ENCODE assay signal across 20 cellular contexts in genomic region chr1:119374208-119374877, GRCh38. TPM values are rescaled to one million over a fixed set of nuclear protein-coding genes. Genes with fewer than 3 reads are reported as not detected.
DNase-seq lines count a peak whose midpoint lies in the region; ATAC-seq, FAIRE-seq and TF ChIP-seq lines count a peak whose summit lies in the region.
"Had no signal": no experiment of that assay in that cellular context is flagged by ENCODE, and none has a peak within 500 bp of the region (broad histone marks: within the 10 kb centered on the region; RNA-seq: fewer than 3 reads in every experiment).

No MANE protein-coding gene starts in this region.

- no peaks in the 10 kb centered on the region for H3K9me3 ChIP-seq in astrocyte (ENCODE audit: insufficient read depth, low read depth, low read length)
- no peaks in the 10 kb centered on the region for H3K9me3 ChIP-seq in small intestine (ENCODE audit: control insufficient read depth, low read depth)
- H3K9me3 ChIP-seq: tibial nerve had no signal

- peak; percentile 62 to 64 for ATAC-seq in activated T-cell treated with anti-CD3 and anti-CD28 coated beads, Interleukin-2, amount 50 U/mL, for 4 hours
- ATAC-seq in HG03520 (IDR thresholded peaks at IDR 0.05; ENCODE audit: unreplicated experiment): no peak
- ATAC-seq: left ventricle myocardium superior had no signal

- H3K27me3 ChIP-seq in astrocyte (ENCODE audit: insufficient read depth, low read length): peaks cover 7% of the 10 kb centered on the region
- no peaks in the 10 kb centered on the region for H3K27me3 ChIP-seq in small intestine (ENCODE audit: control insufficient read depth in 2 of 2, insufficient read depth in 2 of 2, low read length in 2 of 2)
- H3K27me3 ChIP-seq: tibial nerve had no signal

- H3K9ac ChIP-seq in astrocyte (ENCODE audit: low read length): no peak overlapping the region
- H3K9ac ChIP-seq: GM23248 had no signal

- no peak for TF ChIP-seq CTCF in astrocyte (IDR thresholded peaks at IDR 0.05; ENCODE audit: insufficient read depth, low read depth, low read length)

- H4K20me1 ChIP-seq in astrocyte (ENCODE audit: insufficient read depth, low read length): no peaks in the 10 kb centered on the region

- H3K27me3 Mint-ChIP-seq in activated T-cell treated with anti-CD3 and anti-CD28 coated beads, Interleukin-2, amount 50 U/mL, for 4 hours (ENCODE audit: low read depth): peaks cover 4% of the 10 kb centered on the region
- peaks cover 8% of the 10 kb centered on the region for H3K27me3 Mint-ChIP-seq in astrocyte (ENCODE audit: low read depth, unreplicated experiment)

- 4 to 40% (median 17%) methylated on average over 4 of the region's 4 CpGs for WGBS in small intestine, 3 donors

- H3K27ac Mint-ChIP-seq in astrocyte (ENCODE audit: unreplicated experiment): peak overlapping the region; percentile 56
- H3K27ac Mint-ChIP-seq: CD4-positive, alpha-beta T cell; stimulated activated effector memory CD8-positive, alpha-beta T cell treated with anti-CD3 and anti-CD28 coated beads, Interleukin-12 subunit alpha, Interleukin-12 subunit beta, amount 100 ng/mL, for 72 hours had no signal

- peaks cover 4% of the 10 kb centered on the region for H3K9me3 Mint-ChIP-seq in activated T-cell treated with anti-CD3 and anti-CD28 coated beads, Interleukin-2, amount 50 U/mL, for 4 hours
- H3K9me3 Mint-ChIP-seq in astrocyte (ENCODE audit: unreplicated experiment): no peaks in the 10 kb centered on the region

- no peaks in the 10 kb centered on the region for H3K79me2 ChIP-seq in astrocyte (ENCODE audit: insufficient read depth, low read length)

- FAIRE-seq in astrocyte (lab: Jason Lieb, UNC) (no peak), small intestine (lab: Jason Lieb, UNC) (no peak)

- H3K36me3 Mint-ChIP-seq in activated T-cell treated with anti-CD3 and anti-CD28 coated beads, Interleukin-2, amount 50 U/mL, for 4 hours (ENCODE audit: insufficient read depth): no peaks in the 10 kb centered on the region
- H3K36me3 Mint-ChIP-seq in astrocyte (ENCODE audit: low read depth, unreplicated experiment): no peaks in the 10 kb centered on the region
- H3K36me3 Mint-ChIP-seq: stimulated activated effector memory CD8-positive, alpha-beta T cell treated with anti-CD3 and anti-CD28 coated beads, Interleukin-12 subunit alpha, Interleukin-12 subunit beta, amount 100 ng/mL, for 72 hours had no signal

- H3K4me1 ChIP-seq in astrocyte (ENCODE audit: insufficient read depth, low read length): no peaks in the 10 kb centered on the region
- H3K4me1 ChIP-seq in small intestine (ENCODE audit: control insufficient read depth in 2 of 2, insufficient read depth in 1 of 2, low read depth in 1 of 2, low read length in 1 of 2): peaks cover 0 to 4% of the 10 kb centered on the region in 2 donors
- H3K4me1 ChIP-seq: tibial nerve had no signal

- H3K27ac ChIP-seq in astrocyte (ENCODE audit: low read depth, low read length): no peak overlapping the region
- H3K27ac ChIP-seq in small intestine (ENCODE audit: low read depth in 1 of 2, low read length in 1 of 2): no peak overlapping the region
- H3K27ac ChIP-seq: GM23248, SK-N-MC, tibial nerve had no signal

- H2AFZ ChIP-seq in astrocyte (ENCODE audit: low read depth, low read length): no peak overlapping the region
- H2AFZ ChIP-seq: GM23248 had no signal

- H3K36me3 ChIP-seq in astrocyte (ENCODE audit: insufficient read depth, low read length): no peaks in the 10 kb centered on the region
- H3K36me3 ChIP-seq in small intestine (ENCODE audit: control insufficient read depth in 2 of 2, insufficient read depth in 2 of 2, low read length in 2 of 2): no peaks in the 10 kb centered on the region
- H3K36me3 ChIP-seq: tibial nerve had no signal

- H3K4me3 Mint-ChIP-seq in activated T-cell treated with anti-CD3 and anti-CD28 coated beads, Interleukin-2, amount 50 U/mL, for 4 hours: no peak overlapping the region
- H3K4me3 Mint-ChIP-seq in astrocyte (ENCODE audit: unreplicated experiment): no peak overlapping the region
- H3K4me3 Mint-ChIP-seq: CD4-positive, alpha-beta T cell; stimulated activated effector memory CD8-positive, alpha-beta T cell treated with anti-CD3 and anti-CD28 coated beads, Interleukin-12 subunit alpha, Interleukin-12 subunit beta, amount 100 ng/mL, for 72 hours had no signal

- no peak overlapping the region for H3K4me2 ChIP-seq in astrocyte (ENCODE audit: low read length)

- no peaks in the 10 kb centered on the region for H3K4me1 Mint-ChIP-seq in activated T-cell treated with anti-CD3 and anti-CD28 coated beads, Interleukin-2, amount 50 U/mL, for 4 hours (ENCODE audit: low read depth)
- peaks cover 24% of the 10 kb centered on the region for H3K4me1 Mint-ChIP-seq in astrocyte (ENCODE audit: low read depth, unreplicated experiment)
- H3K4me1 Mint-ChIP-seq: stimulated activated effector memory CD8-positive, alpha-beta T cell treated with anti-CD3 and anti-CD28 coated beads, Interleukin-12 subunit alpha, Interleukin-12 subunit beta, amount 100 ng/mL, for 72 hours had no signal

- no peak overlapping the region for H3K4me3 ChIP-seq in astrocyte (ENCODE audit: insufficient read depth, low read depth, low read length)
- H3K4me3 ChIP-seq in small intestine (ENCODE audit: low read depth in 1 of 2, low read length in 2 of 2): no peak overlapping the region
- H3K4me3 ChIP-seq: GM23248, SK-N-MC, tibial nerve had no signal

- no peak for DNase-seq in activated T-cell treated with anti-CD3 and anti-CD28 coated beads, Interleukin-2, amount 50 U/mL, for 4 hours
- DNase-seq in activated T-cell treated with anti-CD3 and anti-CD28 coated beads, Interleukin-2, amount 50 U/mL, for 48 hours: no peak
- DNase-seq in HT1080 (ENCODE audit: low read depth) (peak; percentile 6), astrocyte (ENCODE audit: low read depth) (peak; percentile 1), small intestine (peak; percentile 69), NCI-H510A (lab: John Stamatoyannopoulos, UW) (no peak), DMS 273 (lab: John Stamatoyannopoulos, UW; ENCODE audit: unreplicated experiment) (no peak)
- DNase-seq: ACHN; activated CD4-positive, alpha-beta T cell treated with anti-CD3 and anti-CD28 coated beads, Interleukin-2, amount 50 U/mL, for 1 hour; CD4-positive, alpha-beta T cell; Karpas-422; left ventricle myocardium superior; NCI-H1417 had no signal

RNA-seq across cellular contexts. Expression of gene HAO2, which starts 5.8 kb away (rescaled TPM):
- total RNA-seq in activated T-cell treated with anti-CD3 and anti-CD28 coated beads, Interleukin-2, amount 50 U/mL, for 4 hours: not detected
- not detected in 2 replicates for total RNA-seq in HT1080 (2014; rRNA removed; shearing (Covaris generic))
- polyA plus RNA-seq in HT1080 (2015; cell fraction: cytosol; rRNA removed): not detected in 2 replicates
- polyA plus RNA-seq in HT1080 (2015; cell fraction: nucleus; rRNA removed): not detected in 2 replicates
- not detected in 2 replicates for total RNA-seq in astrocyte
- under 1 TPM in 1 of 3 donors, not detected in 2; 0.04 TPM for polyA plus RNA-seq in small intestine
- total RNA-seq: CD4-positive, alpha-beta T cell; cerebellum; GM23248; left ventricle myocardium superior; tibial nerve had no signal
- polyA plus RNA-seq: adipose tissue, GM23248 had no signal

RNA-seq across cellular contexts. Expression of gene HSD3B2, which starts 40.6 kb away (rescaled TPM):
- under 1 TPM; 0.41 to 0.98 (median 0.48) TPM for total RNA-seq in activated T-cell treated with anti-CD3 and anti-CD28 coated beads, Interleukin-2, amount 50 U/mL, for 4 hours
- total RNA-seq in HT1080 (2014; rRNA removed; shearing (Covaris generic)): not detected in 2 replicates
- polyA plus RNA-seq in HT1080 (2015; cell fraction: cytosol; rRNA removed): not detected in 2 replicates
- polyA plus RNA-seq in HT1080 (2015; cell fraction: nucleus; rRNA removed): not detected in 2 replicates
- not detected in 2 replicates for total RNA-seq in astrocyte
- polyA plus RNA-seq in small intestine: 1 to 10 TPM in 1 of 3 donors, under 1 TPM in 1, not detected in 1; 0.07 to 1.6 TPM
- total RNA-seq: CD4-positive, alpha-beta T cell; cerebellum; GM23248; left ventricle myocardium superior had no signal
- polyA plus RNA-seq: GM23248 had no signal

Comparison
In these comparisons a context has a peak if more than half of its experiments do, and no peak if none do; other contexts are left out.
1. DNase-seq: peak in HT1080 (single experiment), astrocyte (single experiment) and small intestine (single experiment); none in activated T-cell treated with anti-CD3 and anti-CD28 coated beads, Interleukin-2, amount 50 U/mL, for 4 hours (single experiment), activated T-cell treated with anti-CD3 and anti-CD28 coated beads, Interleukin-2, amount 50 U/mL, for 48 hours (0 of 2), NCI-H510A (single experiment) and DMS 273 (single experiment).